12 cellular contexts compared by ENCODE assay signal in the genomic region with DNA sequence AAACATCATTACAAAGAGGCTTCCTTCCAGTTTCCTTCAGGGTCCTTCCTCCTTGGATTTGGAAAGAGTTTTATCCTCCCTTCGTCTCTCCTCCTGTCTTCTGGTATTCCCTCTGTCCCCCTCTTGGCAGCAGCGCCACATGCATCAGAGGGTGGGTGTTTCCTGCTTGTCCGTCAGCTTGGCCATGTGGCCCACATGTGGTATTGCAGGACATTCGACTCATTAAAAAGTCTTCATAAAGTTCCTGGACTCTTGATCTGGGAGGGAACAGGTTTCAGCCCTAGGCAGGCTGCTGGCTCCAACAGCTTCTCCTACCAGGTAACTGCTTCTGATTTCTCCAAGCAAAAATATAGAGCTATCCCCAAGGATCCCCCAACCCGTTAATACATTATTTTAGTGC.
A peak's percentile ranks its signal among the peaks of the same experiment; 100 is the strongest.
DNase-seq lines count a peak whose midpoint lies in the region; ATAC-seq and TF ChIP-seq lines count a peak whose summit lies in the region.
"Had no signal": no experiment of that assay in that cellular context is flagged by ENCODE, and none has a peak within 500 bp of the region (broad histone marks: within the 10 kb centered on the region; RNA-seq: fewer than 3 reads in every experiment).

No MANE protein-coding gene starts in this region.

- peaks cover 0 to 7% (median 0%) of the 10 kb centered on the region in 3 donors for H3K9me3 ChIP-seq in gastroesophageal sphincter
- no peaks in the 10 kb centered on the region for H3K9me3 ChIP-seq in smooth muscle cell (replicated peaks; ENCODE audit: low read depth)
- H3K9me3 ChIP-seq: lower lobe of right lung had no signal

- intact Hi-C loops in activated naive CD4-positive, alpha-beta T cell treated with anti-CD3 and anti-CD28 coated beads for 36 hours (cut with micrococcal nuclease): no loop called here

- no peak overlapping the region for H3K9ac ChIP-seq in smooth muscle cell (ENCODE audit: low read depth)
- H3K9ac ChIP-seq: KMS-11 had no signal

- no peak overlapping the region for H3K4me3 Mint-ChIP-seq in activated naive CD4-positive, alpha-beta T cell treated with anti-CD3 and anti-CD28 coated beads for 36 hours
- H3K4me3 Mint-ChIP-seq: activated CD8-positive, alpha-beta T cell treated with anti-CD3 and anti-CD28 coated beads for 36 hours had no signal

- CTCF ChIA-PET in activated naive CD4-positive, alpha-beta T cell treated with anti-CD3 and anti-CD28 coated beads for 36 hours (lab: Charles Lee): interaction anchor here (1.0 kb wide), 1 partner anchor 135 kb away, joined by 3 read pairs; no protein-coding TSS in a partner anchor

- no peak for TF ChIP-seq EP300 in gastroesophageal sphincter (IDR thresholded peaks at IDR 0.05)

- H3K27me3 Mint-ChIP-seq in activated naive CD4-positive, alpha-beta T cell treated with anti-CD3 and anti-CD28 coated beads for 36 hours (ENCODE audit: low read depth): no peaks in the 10 kb centered on the region
- H3K27me3 Mint-ChIP-seq: activated CD8-positive, alpha-beta T cell treated with anti-CD3 and anti-CD28 coated beads for 36 hours had no signal

- H3K27ac ChIP-seq in gastroesophageal sphincter (peak overlapping the region in 3 of 4 donors; percentile 63 to 74 (median 67)), smooth muscle cell (ENCODE audit: low read depth) (no peak overlapping the region)
- H3K27ac ChIP-seq: epithelial cell of prostate, KMS-11, lower lobe of right lung had no signal

- no peaks in the 10 kb centered on the region for H3K79me2 ChIP-seq in smooth muscle cell (ENCODE audit: low read depth)

- no peak for TF ChIP-seq POLR2A in gastroesophageal sphincter (IDR thresholded peaks at IDR 0.05)

- H3F3A ChIP-seq in smooth muscle cell (ENCODE audit: low read depth): no peaks in the 10 kb centered on the region

- no peak for ATAC-seq in gastroesophageal sphincter
- no peak for ATAC-seq in esophagus mucosa
- ATAC-seq: activated CD8-positive, alpha-beta T cell treated with anti-CD3 and anti-CD28 coated beads for 36 hours; lower lobe of right lung had no signal

- TF ChIP-seq CTCF in GM12873 (IDR thresholded peaks at IDR 0.05; ENCODE audit: insufficient read depth, low read depth, low read length, missing control alignments) (peak; percentile 19), gastroesophageal sphincter (IDR thresholded peaks at IDR 0.05) (peak in 3 of 4 experiments; percentile 5 to 42 (median 26)), smooth muscle cell (IDR thresholded peaks at IDR 0.05; ENCODE audit: borderline replicate concordance, insufficient read depth, poor library complexity, severe bottlenecking) (peak; percentile 21)

- peaks cover 3 to 30% (median 6%) of the 10 kb centered on the region in 3 donors for H3K4me1 ChIP-seq in gastroesophageal sphincter
- peaks cover under 1% of the 10 kb centered on the region for H3K4me1 ChIP-seq in smooth muscle cell (ENCODE audit: low read depth)
- H3K4me1 ChIP-seq: lower lobe of right lung had no signal

- no peak overlapping the region for H3K4me2 ChIP-seq in smooth muscle cell
- H3K4me2 ChIP-seq: KMS-11 had no signal

- H3K36me3 Mint-ChIP-seq in activated naive CD4-positive, alpha-beta T cell treated with anti-CD3 and anti-CD28 coated beads for 36 hours (ENCODE audit: low read depth): no peaks in the 10 kb centered on the region

- H3K4me1 Mint-ChIP-seq in activated naive CD4-positive, alpha-beta T cell treated with anti-CD3 and anti-CD28 coated beads for 36 hours (ENCODE audit: low read depth): no peaks in the 10 kb centered on the region

- no peak overlapping the region for H3K27ac Mint-ChIP-seq in activated naive CD4-positive, alpha-beta T cell treated with anti-CD3 and anti-CD28 coated beads for 36 hours
- H3K27ac Mint-ChIP-seq: activated CD8-positive, alpha-beta T cell treated with anti-CD3 and anti-CD28 coated beads for 36 hours had no signal

- no peak overlapping the region for H2AFZ ChIP-seq in smooth muscle cell (ENCODE audit: low read depth)

- peaks cover 2% of the 10 kb centered on the region for H3K9me3 Mint-ChIP-seq in activated naive CD4-positive, alpha-beta T cell treated with anti-CD3 and anti-CD28 coated beads for 36 hours
- H3K9me3 Mint-ChIP-seq: activated CD8-positive, alpha-beta T cell treated with anti-CD3 and anti-CD28 coated beads for 36 hours had no signal

- 42% methylated on average over 5 of the region's 5 CpGs; no CpG with 5 or more reads in 1 of the 2 donors for WGBS in gastroesophageal sphincter (ENCODE audit: low coverage in 1 of 2), 2 donors
- 43% methylated on average over 5 of the region's 5 CpGs for WGBS in smooth muscle cell (ENCODE audit: low lambda C conversion rate)

- H3K36me3 ChIP-seq in gastroesophageal sphincter (no peaks in the 10 kb centered on the region), smooth muscle cell (ENCODE audit: low read depth) (no peaks in the 10 kb centered on the region)
- H3K36me3 ChIP-seq: lower lobe of right lung had no signal

- H3K27me3 ChIP-seq in gastroesophageal sphincter (no peaks in the 10 kb centered on the region), smooth muscle cell (ENCODE audit: low read depth) (no peaks in the 10 kb centered on the region)

- H3K4me3 ChIP-seq in gastroesophageal sphincter (no peak overlapping the region), smooth muscle cell (no peak overlapping the region)
- H3K4me3 ChIP-seq: lower lobe of right lung had no signal

- DNase-seq in RKO (ENCODE audit: low spot score) (peak; percentile 35), smooth muscle cell (lab: John Stamatoyannopoulos, UW; ENCODE audit: unreplicated experiment) (no peak), CD1c-positive myeloid dendritic cell (ENCODE audit: extremely low spot score) (no peak)
- no peak for DNase-seq in activated naive CD4-positive, alpha-beta T cell treated with anti-CD3 and anti-CD28 coated beads for 36 hours
- DNase-seq in activated naive CD4-positive, alpha-beta T cell treated with anti-CD3 and anti-CD28 coated beads, Interleukin-2, amount 50 U/mL, for 16 hours: no peak
- DNase-seq: activated CD8-positive, alpha-beta T cell treated with anti-CD3 and anti-CD28 coated beads for 36 hours; lower lobe of right lung had no signal

- no peaks in the 10 kb centered on the region for H4K20me1 ChIP-seq in smooth muscle cell (ENCODE audit: low read depth)
